Comparison of ENCODE assay signal across 13 cellular contexts in genomic region chr4:89303989-89304388, GRCh38. TPM values are rescaled to one million over a fixed set of nuclear protein-coding genes. Genes with fewer than 3 reads are reported as not detected.
DNase-seq lines count a peak whose midpoint lies in the region; ATAC-seq and TF ChIP-seq lines count a peak whose summit lies in the region.
"Had no signal": no experiment of that assay in that cellular context is flagged by ENCODE, and none has a peak within 500 bp of the region (broad histone marks: within the 10 kb centered on the region; RNA-seq: fewer than 3 reads in every experiment).

No MANE protein-coding gene starts in this region.

- DNase-seq in heart left ventricle = no peak
- no peak for DNase-seq in left ventricle myocardium superior
- no peak for DNase-seq in MM.1S
- DNase-seq in activated CD4-positive, alpha-beta memory T cell treated with anti-CD3 and anti-CD28 coated beads, Interleukin-2, amount 10 ng/mL, durations not matched to agents 7 days and 5 days = no peak
- DNase-seq in spleen = no peak
- DNase-seq in COR-L47 (lab: John Stamatoyannopoulos, UW) = no peak
- no peak for DNase-seq in right lobe of liver
- DNase-seq in HuH-7.5 (ENCODE audit: low spot score) = no peak
- DNase-seq: activated CD8-positive, alpha-beta memory T cell treated with anti-CD3 and anti-CD28 coated beads, Interleukin-2, amount 50 U/mL, for 4 hours; C1 segment of cervical spinal cord; HFFc6; NCI-H1694 treated with DMSO at 0.1 percent for 48 hours; retina had no signal

- H3K9ac ChIP-seq in MM.1S (ENCODE audit: low read length) = peak overlapping the region; percentile 96

- peak overlapping the region; percentile 93 for H3K4me3 Mint-ChIP-seq in activated CD4-positive, alpha-beta memory T cell treated with anti-CD3 and anti-CD28 coated beads, Interleukin-2, amount 10 ng/mL, durations not matched to agents 7 days and 5 days
- H3K4me3 Mint-ChIP-seq: HFFc6 had no signal

- H3K27me3 ChIP-seq in heart left ventricle (peaks cover 0 to 4% (median 0%) of the 10 kb centered on the region in 9 donors), MM.1S (replicated peaks; ENCODE audit: insufficient read depth, low read length) (no peaks in the 10 kb centered on the region), spleen (replicated peaks in 1 of 7) (peaks cover 0 to 20% (median 0%) of the 10 kb centered on the region in 7 donors), right lobe of liver (no peaks in the 10 kb centered on the region)

- peaks cover 48% of the 10 kb centered on the region for H3K4me1 Mint-ChIP-seq in activated CD4-positive, alpha-beta memory T cell treated with anti-CD3 and anti-CD28 coated beads, Interleukin-2, amount 10 ng/mL, durations not matched to agents 7 days and 5 days

- no peak for TF ChIP-seq CTCF in heart left ventricle (IDR thresholded peaks at IDR 0.05)
- no peak for TF ChIP-seq CTCF in MM.1S (IDR thresholded peaks at IDR 0.05; ENCODE audit: low read length)
- no peak for TF ChIP-seq CTCF in spleen (IDR thresholded peaks at IDR 0.05 in 8 of 11, conservative IDR thresholded peaks at IDR 0.05 in 3 of 11)
- no peak for TF ChIP-seq CTCF in right lobe of liver (IDR thresholded peaks at IDR 0.05)

- H3K27ac ChIP-seq in heart left ventricle (peak overlapping the region in 11 of 12 donors; percentile 5 to 92 (median 77)), MM.1S (ENCODE audit: low read length) (peak overlapping the region; percentile 100), spleen (peak overlapping the region in 7 of 8 donors; percentile 21 to 90 (median 85)), right lobe of liver (no peak overlapping the region)

- H3K36me3 Mint-ChIP-seq in activated CD4-positive, alpha-beta memory T cell treated with anti-CD3 and anti-CD28 coated beads, Interleukin-2, amount 10 ng/mL, durations not matched to agents 7 days and 5 days (ENCODE audit: low read depth) = peaks cover 71% of the 10 kb centered on the region

- peak overlapping the region; percentile 95 for H3K4me2 ChIP-seq in MM.1S (ENCODE audit: low read depth, low read length)

- H4K20me1 ChIP-seq in MM.1S (ENCODE audit: insufficient read depth, low read length) = no peaks in the 10 kb centered on the region

- intact Hi-C loops in heart left ventricle (cut with DNase I) = loop anchor here in 4 of 10 donors (5.0 to 10.0 kb wide), 3 partner anchors 47 to 131 kb away; no protein-coding TSS in a partner anchor
- intact Hi-C loops in left ventricle myocardium superior (cut with micrococcal nuclease) = loop anchor here (10.0 kb wide), 1 partner anchor 49 kb away; no protein-coding TSS in a partner anchor
- intact Hi-C loops in spleen (cut with DNase I; ENCODE audit: low total_unique reads) = no loop called here
- intact Hi-C loops in right lobe of liver (cut with DNase I) = no loop called here

- H3K4me3 ChIP-seq in heart left ventricle = peak overlapping the region in 3 of 12 donors; percentile 1 to 94 (median 14)
- H3K4me3 ChIP-seq in MM.1S (ENCODE audit: low read length) = peak overlapping the region; percentile 77
- H3K4me3 ChIP-seq in spleen = peak overlapping the region in 2 of 8 donors; percentile 8 to 73
- H3K4me3 ChIP-seq in right lobe of liver = no peak overlapping the region

- H2AFZ ChIP-seq in MM.1S (ENCODE audit: low read length) = no peak overlapping the region

- H3K36me3 ChIP-seq in heart left ventricle (no peaks in the 10 kb centered on the region), MM.1S (replicated peaks; ENCODE audit: insufficient read depth, low read length) (peaks cover 10% of the 10 kb centered on the region; the same call in 1 of the 2 replicates), spleen (no peaks in the 10 kb centered on the region), right lobe of liver (no peaks in the 10 kb centered on the region)

- peak overlapping the region; percentile 97 for H3K27ac Mint-ChIP-seq in activated CD4-positive, alpha-beta memory T cell treated with anti-CD3 and anti-CD28 coated beads, Interleukin-2, amount 10 ng/mL, durations not matched to agents 7 days and 5 days
- H3K27ac Mint-ChIP-seq: HFFc6 had no signal

- 63 to 70% (median 66%) methylated on average over 2 of the region's 2 CpGs for WGBS in heart left ventricle, 4 donors
- 76 to 85% (median 79%) methylated on average over 2 of the region's 2 CpGs for WGBS in spleen, 5 donors
- WGBS in right lobe of liver (ENCODE audit: insufficient coverage, low coverage, low lambda C conversion rate, missing lambda C conversion rate) = 68% methylated on average over 2 of the region's 2 CpGs

- TF ChIP-seq POLR2A in heart left ventricle (IDR thresholded peaks at IDR 0.05) = no peak
- no peak for TF ChIP-seq POLR2A in spleen (IDR thresholded peaks at IDR 0.05)
- TF ChIP-seq POLR2A in right lobe of liver (IDR thresholded peaks at IDR 0.05) = no peak

- no peaks in the 10 kb centered on the region for H3K9me3 ChIP-seq in heart left ventricle
- no peaks in the 10 kb centered on the region for H3K9me3 ChIP-seq in MM.1S (replicated peaks; ENCODE audit: insufficient read depth, low read length)
- H3K9me3 ChIP-seq in spleen = no peaks in the 10 kb centered on the region
- H3K9me3 ChIP-seq in right lobe of liver = no peaks in the 10 kb centered on the region

- H3K4me1 ChIP-seq in heart left ventricle = peaks cover 0 to 81% (median 26%) of the 10 kb centered on the region in 12 donors
- peaks cover 8% of the 10 kb centered on the region; the same call in 1 of the 2 replicates for H3K4me1 ChIP-seq in MM.1S (ENCODE audit: low read length)
- peaks cover 12 to 99% (median 55%) of the 10 kb centered on the region in 6 donors for H3K4me1 ChIP-seq in spleen
- H3K4me1 ChIP-seq in right lobe of liver = peaks cover 0 to 6% (median 3%) of the 10 kb centered on the region in 4 donors

- H3K9me3 Mint-ChIP-seq in activated CD4-positive, alpha-beta memory T cell treated with anti-CD3 and anti-CD28 coated beads, Interleukin-2, amount 10 ng/mL, durations not matched to agents 7 days and 5 days = no peaks in the 10 kb centered on the region
- H3K9me3 Mint-ChIP-seq: HFFc6 had no signal

- H3K27me3 Mint-ChIP-seq in activated CD4-positive, alpha-beta memory T cell treated with anti-CD3 and anti-CD28 coated beads, Interleukin-2, amount 10 ng/mL, durations not matched to agents 7 days and 5 days = no peaks in the 10 kb centered on the region

- H3K79me2 ChIP-seq in MM.1S (ENCODE audit: low read length) = peaks cover 99% of the 10 kb centered on the region

- CTCF ChIA-PET in activated CD4-positive, alpha-beta memory T cell treated with anti-CD3 and anti-CD28 coated beads, Interleukin-2, amount 10 ng/mL, durations not matched to agents 7 days and 5 days (lab: Charles Lee) = interaction anchor here (0.8 kb wide), 1 partner anchor 10 kb away, joined by 3 read pairs; no protein-coding TSS in a partner anchor

- H3F3A ChIP-seq in MM.1S (ENCODE audit: insufficient read depth, low read length) = peaks cover 67% of the 10 kb centered on the region

- ATAC-seq in heart left ventricle (no peak), left ventricle myocardium superior (no peak), right lobe of liver (no peak)

- POLR2A ChIA-PET in activated CD4-positive, alpha-beta memory T cell treated with anti-CD3 and anti-CD28 coated beads, Interleukin-2, amount 10 ng/mL, durations not matched to agents 7 days and 5 days (lab: Charles Lee) = interaction anchor here (1.0 to 13.1 kb wide), 4 partner anchors 6 to 44 kb away, joined by 4 to 516 read pairs (median 251); no protein-coding TSS in a partner anchor

- no peaks in the 10 kb centered on the region for H3K9me2 ChIP-seq in MM.1S (replicated peaks; ENCODE audit: insufficient read depth, low read length)

RNA-seq across cellular contexts. Expression of gene GPRIN3, which starts 3.6 kb away (rescaled TPM):
- total RNA-seq in heart left ventricle (10 to 100 TPM in 7 of 9 donors, 1 to 10 TPM in 2; 6.3 to 16.5 (median 13.8) TPM), left ventricle myocardium superior (7.4 TPM), spleen (10 to 100 TPM; 22.9 to 40.2 (median 29.5) TPM), right lobe of liver (1 to 10 TPM in 3 of 6 experiments, under 1 TPM in 3; 0.29 to 7.9 (median 3.9) TPM)
- polyA plus RNA-seq in heart left ventricle (1 to 10 TPM; 2.4 to 4.4 TPM), spleen (1 to 10 TPM; 1.6 to 2.2 (median 2.0) TPM)
- 100 to 1,000 TPM; 102 to 106 TPM for total RNA-seq in activated CD4-positive, alpha-beta memory T cell treated with anti-CD3 and anti-CD28 coated beads, Interleukin-2, amount 10 ng/mL, durations not matched to agents 7 days and 5 days

Comparison
In these comparisons a context has a peak if more than half of its experiments do, and no peak if none do; other contexts are left out.
1. H3K27ac ChIP-seq: peak in heart left ventricle (11 of 12), MM.1S (single experiment) and spleen (7 of 8); none in right lobe of liver (0 of 3).